In the genomic region with DNA sequence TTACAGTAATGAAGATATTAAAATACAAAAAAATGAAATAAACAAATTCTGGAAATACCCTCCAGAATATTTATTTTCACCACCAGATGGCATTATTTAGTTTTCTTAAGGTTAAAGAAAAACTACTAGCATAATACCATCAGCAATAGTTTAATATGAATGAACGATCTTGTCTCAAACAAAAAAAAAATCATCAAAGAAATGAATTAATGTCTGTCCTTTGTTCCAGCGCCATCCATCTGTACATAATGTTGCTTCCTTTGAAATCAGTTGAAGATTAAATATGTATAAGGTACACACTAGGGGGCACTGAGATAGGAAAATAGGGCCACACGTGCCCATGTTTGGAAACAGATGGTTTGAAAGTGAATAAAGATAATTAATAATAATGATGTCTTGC, we compare ENCODE assay signal across 8 cellular contexts.
DNase-seq lines count a peak whose midpoint lies in the region; ATAC-seq, FAIRE-seq and TF ChIP-seq lines count a peak whose summit lies in the region.

No MANE protein-coding gene starts in this region.

- H3K4me3 Mint-ChIP-seq in type B pancreatic cell = no peak overlapping the region
- no peak overlapping the region for H3K4me3 Mint-ChIP-seq in activated T-helper 2 cell treated with anti-CD3 and anti-CD28 coated beads, Interferon-gamma antibody, Interleukin-2, Interleukin-4, amounts not matched to agents 10 μg/mL and 5 μg/mL and 100 μg/mL, durations not matched to agents 14 hours and 24 hours and 36 hours (ENCODE audit: low read depth)

- no peaks in the 10 kb centered on the region for H3K36me3 Mint-ChIP-seq in type B pancreatic cell
- H3K36me3 Mint-ChIP-seq in activated T-helper 2 cell treated with anti-CD3 and anti-CD28 coated beads, Interferon-gamma antibody, Interleukin-2, Interleukin-4, amounts not matched to agents 10 μg/mL and 5 μg/mL and 100 μg/mL, durations not matched to agents 14 hours and 24 hours and 36 hours (ENCODE audit: low read depth) = no peaks in the 10 kb centered on the region

- intact Hi-C loops in activated T-helper 2 cell treated with anti-CD3 and anti-CD28 coated beads, Interferon-gamma antibody, Interleukin-2, Interleukin-4, amounts not matched to agents 10 μg/mL and 5 μg/mL and 100 μg/mL, durations not matched to agents 14 hours and 24 hours and 36 hours (cut with micrococcal nuclease) = loop anchor here (1.0 to 2.0 kb wide), 2 partner anchors 556 to 641 kb away; no protein-coding TSS in a partner anchor

- H3K9me3 ChIP-seq in right atrium auricular region = no peaks in the 10 kb centered on the region

- DNase-seq in CD1c-positive myeloid dendritic cell (ENCODE audit: extremely low spot score) (peak; percentile 19), HT-29 (ENCODE audit: low spot score) (peak; percentile 54), RCC 7860 (ENCODE audit: low spot score) (no peak), fibroblast of the aortic adventitia (ENCODE audit: low read depth) (peak; percentile 56), type B pancreatic cell (ENCODE audit: extremely low spot score, unreplicated experiment) (no peak), right atrium auricular region (ENCODE audit: low spot score) (no peak)
- no peak for DNase-seq in activated T-helper 2 cell treated with anti-CD3 and anti-CD28 coated beads, Interferon-gamma antibody, Interleukin-2, Interleukin-4, amounts not matched to agents 10 μg/mL and 5 μg/mL and 100 μg/mL, durations not matched to agents 14 hours and 24 hours and 36 hours (ENCODE audit: low spot score)

- no peaks in the 10 kb centered on the region for H3K4me1 ChIP-seq in right atrium auricular region

- FAIRE-seq in RCC 7860 (lab: Jason Lieb, UNC) = peak; percentile 81

- no peak for ATAC-seq in HG02571 (IDR thresholded peaks at IDR 0.05; ENCODE audit: unreplicated experiment)

- no peaks in the 10 kb centered on the region for H3K36me3 ChIP-seq in right atrium auricular region

- H3K27me3 Mint-ChIP-seq in type B pancreatic cell = no peaks in the 10 kb centered on the region
- peaks cover 10% of the 10 kb centered on the region for H3K27me3 Mint-ChIP-seq in activated T-helper 2 cell treated with anti-CD3 and anti-CD28 coated beads, Interferon-gamma antibody, Interleukin-2, Interleukin-4, amounts not matched to agents 10 μg/mL and 5 μg/mL and 100 μg/mL, durations not matched to agents 14 hours and 24 hours and 36 hours (ENCODE audit: low read depth)

- no peak overlapping the region for H3K4me3 ChIP-seq in fibroblast of the aortic adventitia (ENCODE audit: low read depth, low read length)
- H3K4me3 ChIP-seq in right atrium auricular region = no peak overlapping the region

- H3K4me1 Mint-ChIP-seq in type B pancreatic cell (ENCODE audit: unreplicated experiment) = peaks cover 6% of the 10 kb centered on the region
- peaks cover 1% of the 10 kb centered on the region for H3K4me1 Mint-ChIP-seq in activated T-helper 2 cell treated with anti-CD3 and anti-CD28 coated beads, Interferon-gamma antibody, Interleukin-2, Interleukin-4, amounts not matched to agents 10 μg/mL and 5 μg/mL and 100 μg/mL, durations not matched to agents 14 hours and 24 hours and 36 hours (ENCODE audit: low read depth)

- no peaks in the 10 kb centered on the region for H3K9me3 Mint-ChIP-seq in type B pancreatic cell
- H3K9me3 Mint-ChIP-seq in activated T-helper 2 cell treated with anti-CD3 and anti-CD28 coated beads, Interferon-gamma antibody, Interleukin-2, Interleukin-4, amounts not matched to agents 10 μg/mL and 5 μg/mL and 100 μg/mL, durations not matched to agents 14 hours and 24 hours and 36 hours = no peaks in the 10 kb centered on the region

- H3K27ac ChIP-seq in right atrium auricular region = peak overlapping the region in 1 of 2 donors; percentile 38

- H3K27ac Mint-ChIP-seq in type B pancreatic cell = no peak overlapping the region
- H3K27ac Mint-ChIP-seq in activated T-helper 2 cell treated with anti-CD3 and anti-CD28 coated beads, Interferon-gamma antibody, Interleukin-2, Interleukin-4, amounts not matched to agents 10 μg/mL and 5 μg/mL and 100 μg/mL, durations not matched to agents 14 hours and 24 hours and 36 hours = no peak overlapping the region

- no peaks in the 10 kb centered on the region for H3K27me3 ChIP-seq in right atrium auricular region

- no peak for TF ChIP-seq CTCF in fibroblast of the aortic adventitia (IDR thresholded peaks at IDR 0.05; ENCODE audit: insufficient read depth, low read length)
- TF ChIP-seq CTCF in type B pancreatic cell (conservative IDR thresholded peaks at IDR 0.05) = peak; percentile 77
- TF ChIP-seq CTCF in right atrium auricular region (IDR thresholded peaks at IDR 0.05) = peak in 1 of 2 donors; percentile 65

Comparison
In these comparisons a context has a peak if more than half of its experiments do, and no peak if none do; other contexts are left out.
1. DNase-seq: peak in CD1c-positive myeloid dendritic cell (single experiment), HT-29 (single experiment) and fibroblast of the aortic adventitia (single experiment); none in RCC 7860 (single experiment), type B pancreatic cell (single experiment), activated T-helper 2 cell treated with anti-CD3 and anti-CD28 coated beads, Interferon-gamma antibody, Interleukin-2, Interleukin-4, amounts not matched to agents 10 μg/mL and 5 μg/mL and 100 μg/mL, durations not matched to agents 14 hours and 24 hours and 36 hours (single experiment) and right atrium auricular region (single experiment).